Comparison of ENCODE assay signal across 26 cellular contexts in genomic region chr13:111530137-111530536, GRCh38.
"Had no signal": no experiment of that assay in that cellular context is flagged by ENCODE, and none has a peak within 500 bp of the region (broad histone marks: within the 10 kb centered on the region; RNA-seq: fewer than 3 reads in every experiment).

No MANE protein-coding gene starts in this region.

- ATAC-seq: activated CD4-positive, CD25-positive, alpha-beta regulatory T cell treated with anti-CD3 and anti-CD28 coated beads, Interleukin-2, amount 50 U/mL, for 24 hours; activated CD8-positive, alpha-beta T cell treated with anti-CD3 and anti-CD28 coated beads for 36 hours; activated T-cell treated with anti-CD3 and anti-CD28 coated beads, Interleukin-2, amount 50 U/mL, for 72 hours; T-helper 17 cell had no signal

- H3K27me3 ChIP-seq: brain microvascular endothelial cell, MG63 had no signal

- H3K36me3 Mint-ChIP-seq: activated naive CD4-positive, alpha-beta T cell treated with anti-CD3 and anti-CD28 coated beads, Interleukin-2, amount 10 ng/mL, durations not matched to agents 7 days and 5 days; activated naive CD8-positive, alpha-beta T cell treated with anti-CD3 and anti-CD28 coated beads for 36 hours had no signal

- H3K9me3 ChIP-seq: MG63 had no signal

- DNase-seq: activated CD4-positive, alpha-beta T cell treated with anti-CD3 and anti-CD28 coated beads for 4 hours; activated CD8-positive, alpha-beta memory T cell treated with anti-CD3 and anti-CD28 coated beads, Interleukin-2, amount 50 U/mL, for 4 hours; activated CD8-positive, alpha-beta T cell treated with anti-CD3 and anti-CD28 coated beads for 36 hours; activated gamma-delta T cell treated with Interleukin-2 at 50 U/mL for 16 hours; activated naive CD4-positive, alpha-beta T cell treated with anti-CD3 and anti-CD28 coated beads, Interleukin-2, amount 10 ng/mL, durations not matched to agents 7 days and 5 days; activated naive CD8-positive, alpha-beta T cell treated with anti-CD3 and anti-CD28 coated beads for 36 hours; activated T-cell treated with anti-CD3 and anti-CD28 coated beads, Interleukin-2, amount 50 U/mL, for 72 hours; brain microvascular endothelial cell; MG63; MV-4-11; NCI-H1092 treated with DMSO at 0.1 percent for 48 hours; NCI-H1417 treated with DMSO at 0.1 percent for 48 hours; NCI-H1694 treated with DMSO at 0.1 percent for 48 hours; NCI-H2029 treated with DMSO at 0.1 percent for 48 hours; NCI-H345; NCI-H510A; NCI-H526 treated with DMSO at 0.1 percent for 48 hours; NCI-H82; SIG-M5; T-helper 17 cell; T-helper 9 cell had no signal

- H3K36me3 ChIP-seq: brain microvascular endothelial cell, cardiac muscle cell, MG63 had no signal

- FAIRE-seq: TTC549 had no signal

- H3K4me1 Mint-ChIP-seq: activated naive CD4-positive, alpha-beta T cell treated with anti-CD3 and anti-CD28 coated beads, Interleukin-2, amount 10 ng/mL, durations not matched to agents 7 days and 5 days had no signal

- H3K4me3 ChIP-seq: cardiac muscle cell, MG63 had no signal

- H3K9me3 Mint-ChIP-seq: activated CD8-positive, alpha-beta T cell treated with anti-CD3 and anti-CD28 coated beads for 36 hours; activated naive CD4-positive, alpha-beta T cell treated with anti-CD3 and anti-CD28 coated beads, Interleukin-2, amount 10 ng/mL, durations not matched to agents 7 days and 5 days; activated naive CD8-positive, alpha-beta T cell treated with anti-CD3 and anti-CD28 coated beads for 36 hours; activated T-cell treated with anti-CD3 and anti-CD28 coated beads, Interleukin-2, amount 50 U/mL, for 72 hours; activated T-helper 2 cell treated with anti-CD3 and anti-CD28 coated beads, Interferon-gamma antibody, Interleukin-2, Interleukin-4, amounts not matched to agents 10 μg/mL and 5 μg/mL and 100 μg/mL, durations not matched to agents 14 hours and 24 hours and 36 hours had no signal

- H3K4me3 Mint-ChIP-seq: activated CD8-positive, alpha-beta T cell treated with anti-CD3 and anti-CD28 coated beads for 36 hours; activated naive CD4-positive, alpha-beta T cell treated with anti-CD3 and anti-CD28 coated beads, Interleukin-2, amount 10 ng/mL, durations not matched to agents 7 days and 5 days; activated naive CD8-positive, alpha-beta T cell treated with anti-CD3 and anti-CD28 coated beads for 36 hours; activated T-cell treated with anti-CD3 and anti-CD28 coated beads, Interleukin-2, amount 50 U/mL, for 72 hours; T-helper 17 cell had no signal

- H3K27ac Mint-ChIP-seq: activated CD8-positive, alpha-beta T cell treated with anti-CD3 and anti-CD28 coated beads for 36 hours; activated naive CD4-positive, alpha-beta T cell treated with anti-CD3 and anti-CD28 coated beads, Interleukin-2, amount 10 ng/mL, durations not matched to agents 7 days and 5 days; activated naive CD8-positive, alpha-beta T cell treated with anti-CD3 and anti-CD28 coated beads for 36 hours; activated T-cell treated with anti-CD3 and anti-CD28 coated beads, Interleukin-2, amount 50 U/mL, for 72 hours; activated T-helper 2 cell treated with anti-CD3 and anti-CD28 coated beads, Interferon-gamma antibody, Interleukin-2, Interleukin-4, amounts not matched to agents 10 μg/mL and 5 μg/mL and 100 μg/mL, durations not matched to agents 14 hours and 24 hours and 36 hours; T-helper 17 cell had no signal

- H3K27ac ChIP-seq: brain microvascular endothelial cell, cardiac muscle cell, VCaP had no signal
